Comparison of ENCODE assay signal across 18 cellular contexts in genomic region chr2:218224206-218224605, GRCh38. TPM values are rescaled to one million over a fixed set of nuclear protein-coding genes. Genes with fewer than 3 reads are reported as not detected.
DNase-seq lines count a peak whose midpoint lies in the region; ATAC-seq and TF ChIP-seq lines count a peak whose summit lies in the region.
"Had no signal": no experiment of that assay in that cellular context is flagged by ENCODE, and none has a peak within 500 bp of the region (broad histone marks: within the 10 kb centered on the region; RNA-seq: fewer than 3 reads in every experiment).

No MANE protein-coding gene starts in this region.

- in situ Hi-C loops in gastrocnemius medialis (cut with MboI; ENCODE audit: low sequenced_read_pairs in 4 of 4), result no loop called here

- H3K4me1 ChIP-seq in gastrocnemius medialis (peaks cover 63 to 70% of the 10 kb centered on the region in 2 donors), stomach (peaks cover 48 to 98% (median 78%) of the 10 kb centered on the region in 4 donors)

- no peak for DNase-seq in activated CD8-positive, alpha-beta memory T cell treated with anti-CD3 and anti-CD28 coated beads, Interleukin-2, amount 10 ng/mL, durations not matched to agents 7 days and 5 days
- DNase-seq in activated CD8-positive, alpha-beta memory T cell treated with anti-CD3 and anti-CD28 coated beads, Interleukin-2, amount 50 U/mL, for 48 hours, result no peak
- DNase-seq in T-helper 17 cell, result no peak
- DNase-seq in effector memory CD8-positive, alpha-beta T cell, result no peak
- no peak for DNase-seq in gastrocnemius medialis
- no peak for DNase-seq in cortex of kidney (lab: John Stamatoyannopoulos, UW)
- no peak for DNase-seq in nucleus accumbens (lab: John Stamatoyannopoulos, UW)
- no peak for DNase-seq in stomach
- DNase-seq: ACHN; activated CD4-positive, alpha-beta T cell treated with anti-CD3 and anti-CD28 coated beads for 1 hour; esophagus squamous epithelium; H7; NCI-H2081; SK-N-SH had no signal

- TF ChIP-seq CTCF in gastrocnemius medialis (IDR thresholded peaks at IDR 0.05 in 4 of 5, conservative IDR thresholded peaks at IDR 0.05 in 1 of 5) (no peak), stomach (IDR thresholded peaks at IDR 0.05) (no peak)

- H3K36me3 ChIP-seq in gastrocnemius medialis (peaks cover 0 to 32% of the 10 kb centered on the region in 2 donors), stomach (peaks cover 21 to 62% (median 55%) of the 10 kb centered on the region in 4 donors)

- no peaks in the 10 kb centered on the region for H3K27me3 Mint-ChIP-seq in activated CD8-positive, alpha-beta memory T cell treated with anti-CD3 and anti-CD28 coated beads, Interleukin-2, amount 10 ng/mL, durations not matched to agents 7 days and 5 days
- no peaks in the 10 kb centered on the region for H3K27me3 Mint-ChIP-seq in T-helper 17 cell
- no peaks in the 10 kb centered on the region for H3K27me3 Mint-ChIP-seq in effector memory CD8-positive, alpha-beta T cell
- H3K27me3 Mint-ChIP-seq: type B pancreatic cell had no signal

- no peaks in the 10 kb centered on the region for H3K27me3 ChIP-seq in gastrocnemius medialis
- H3K27me3 ChIP-seq in stomach, result no peaks in the 10 kb centered on the region
- H3K27me3 ChIP-seq: esophagus squamous epithelium had no signal

- CTCF ChIA-PET in activated CD8-positive, alpha-beta memory T cell treated with anti-CD3 and anti-CD28 coated beads, Interleukin-2, amount 10 ng/mL, durations not matched to agents 7 days and 5 days (lab: Charles Lee), result no interaction called here

- H3K36me3 Mint-ChIP-seq in activated CD8-positive, alpha-beta memory T cell treated with anti-CD3 and anti-CD28 coated beads, Interleukin-2, amount 10 ng/mL, durations not matched to agents 7 days and 5 days, result peaks cover 89% of the 10 kb centered on the region
- H3K36me3 Mint-ChIP-seq in T-helper 17 cell (ENCODE audit: low read depth), result peaks cover 7% of the 10 kb centered on the region
- H3K36me3 Mint-ChIP-seq in effector memory CD8-positive, alpha-beta T cell (ENCODE audit: insufficient read depth), result peaks cover 85% of the 10 kb centered on the region

- TF ChIP-seq POLR2A in gastrocnemius medialis (IDR thresholded peaks at IDR 0.05) (no peak), stomach (IDR thresholded peaks at IDR 0.05) (no peak)

- intact Hi-C loops in gastrocnemius medialis (cut with DNase I; ENCODE audit: low total_unique reads), result no loop called here
- intact Hi-C loops in stomach (cut with DNase I; ENCODE audit: low total_unique reads), result no loop called here

- no peak for ATAC-seq in activated CD8-positive, alpha-beta memory T cell treated with anti-CD3 and anti-CD28 coated beads, Interleukin-2, amount 10 ng/mL, durations not matched to agents 7 days and 5 days
- ATAC-seq in T-helper 17 cell (no peak), gastrocnemius medialis (no peak)
- ATAC-seq in effector memory CD8-positive, alpha-beta T cell (replicated peaks), result no peak

- H3K4me1 Mint-ChIP-seq in activated CD8-positive, alpha-beta memory T cell treated with anti-CD3 and anti-CD28 coated beads, Interleukin-2, amount 10 ng/mL, durations not matched to agents 7 days and 5 days, result peaks cover 84% of the 10 kb centered on the region
- H3K4me1 Mint-ChIP-seq in T-helper 17 cell, result peaks cover 63% of the 10 kb centered on the region
- H3K4me1 Mint-ChIP-seq in effector memory CD8-positive, alpha-beta T cell (ENCODE audit: low read depth in 2 of 2), result peaks cover 74 to 92% of the 10 kb centered on the region in 2 donors

- H3K27ac ChIP-seq in gastrocnemius medialis (peak overlapping the region; percentile 21 to 99 (median 96)), stomach (peak overlapping the region in 1 of 5 donors; percentile 17)
- H3K27ac ChIP-seq: parathyroid adenoma had no signal

- H3K9me3 ChIP-seq in T-helper 17 cell (ENCODE audit: control insufficient read depth, low read length, poor library complexity, severe bottlenecking), result no peaks in the 10 kb centered on the region
- H3K9me3 ChIP-seq in gastrocnemius medialis, result no peaks in the 10 kb centered on the region
- H3K9me3 ChIP-seq in stomach, result no peaks in the 10 kb centered on the region
- H3K9me3 ChIP-seq: esophagus squamous epithelium, SK-N-SH had no signal

- no peak for TF ChIP-seq EP300 in stomach (IDR thresholded peaks at IDR 0.05)

- no peaks in the 10 kb centered on the region for H3K9me3 Mint-ChIP-seq in activated CD8-positive, alpha-beta memory T cell treated with anti-CD3 and anti-CD28 coated beads, Interleukin-2, amount 10 ng/mL, durations not matched to agents 7 days and 5 days (ENCODE audit: low read depth)
- no peaks in the 10 kb centered on the region for H3K9me3 Mint-ChIP-seq in effector memory CD8-positive, alpha-beta T cell
- H3K9me3 Mint-ChIP-seq: type B pancreatic cell had no signal

- no peak overlapping the region for H3K4me3 ChIP-seq in gastrocnemius medialis
- H3K4me3 ChIP-seq in stomach, result no peak overlapping the region
- H3K4me3 ChIP-seq: esophagus squamous epithelium had no signal

- 29 to 66% (median 53%) methylated on average over 1 of the region's 1 CpG for WGBS in stomach, 5 donors

- peak overlapping the region; percentile 61 for H3K27ac Mint-ChIP-seq in activated CD8-positive, alpha-beta memory T cell treated with anti-CD3 and anti-CD28 coated beads, Interleukin-2, amount 10 ng/mL, durations not matched to agents 7 days and 5 days
- peak overlapping the region; percentile 98 for H3K27ac Mint-ChIP-seq in T-helper 17 cell
- H3K27ac Mint-ChIP-seq in effector memory CD8-positive, alpha-beta T cell, result peak overlapping the region; percentile 30 to 99

- H3K4me3 Mint-ChIP-seq in activated CD8-positive, alpha-beta memory T cell treated with anti-CD3 and anti-CD28 coated beads, Interleukin-2, amount 10 ng/mL, durations not matched to agents 7 days and 5 days, result peak overlapping the region; percentile 87
- H3K4me3 Mint-ChIP-seq in T-helper 17 cell, result peak overlapping the region; percentile 78
- H3K4me3 Mint-ChIP-seq in effector memory CD8-positive, alpha-beta T cell, result peak overlapping the region; percentile 88 to 93
- H3K4me3 Mint-ChIP-seq: type B pancreatic cell had no signal

RNA-seq across cellular contexts. Expression of gene ARPC2, which starts 7.2 kb away (rescaled TPM):
- 100 to 1,000 TPM; 742 to 839 TPM for total RNA-seq in activated CD8-positive, alpha-beta memory T cell treated with anti-CD3 and anti-CD28 coated beads, Interleukin-2, amount 10 ng/mL, durations not matched to agents 7 days and 5 days
- total RNA-seq in T-helper 17 cell (100 to 1,000 TPM; 424 to 467 TPM), gastrocnemius medialis (100 to 1,000 TPM; 181 to 231 (median 193) TPM), stomach (100 to 1,000 TPM in 4 of 5 donors, 10 to 100 TPM in 1; 92.1 to 456 (median 234) TPM)
- polyA plus RNA-seq in stomach, result 100 to 1,000 TPM; 188 to 384 (median 278) TPM

RNA-seq across cellular contexts. Expression of gene GPBAR1, which starts 36.6 kb away (rescaled TPM):
- under 1 TPM; 0.73 to 0.82 TPM for total RNA-seq in activated CD8-positive, alpha-beta memory T cell treated with anti-CD3 and anti-CD28 coated beads, Interleukin-2, amount 10 ng/mL, durations not matched to agents 7 days and 5 days
- total RNA-seq in T-helper 17 cell, result 1 to 10 TPM; 1.5 to 2.7 TPM
- under 1 TPM in 1 of 4 donors, not detected in 3; 0.93 TPM for total RNA-seq in gastrocnemius medialis
- 1 to 10 TPM in 3 of 5 donors, under 1 TPM in 2; 0.45 to 4.8 (median 1.1) TPM for total RNA-seq in stomach
- polyA plus RNA-seq in stomach, result 1 to 10 TPM; 1.8 to 2.7 (median 2.6) TPM
- total RNA-seq: H7 had no signal

RNA-seq across cellular contexts. Expression of gene AAMP, which starts 45.7 kb away (rescaled TPM):
- total RNA-seq in activated CD8-positive, alpha-beta memory T cell treated with anti-CD3 and anti-CD28 coated beads, Interleukin-2, amount 10 ng/mL, durations not matched to agents 7 days and 5 days, result 10 to 100 TPM; 49.5 to 61.4 TPM
- total RNA-seq in T-helper 17 cell (10 to 100 TPM; 46.8 to 47.0 TPM), gastrocnemius medialis (100 to 1,000 TPM in 1 of 4 donors, 10 to 100 TPM in 3; 87.1 to 134 (median 96.0) TPM), stomach (100 to 1,000 TPM in 4 of 5 donors, 10 to 100 TPM in 1; 82.6 to 218 (median 173) TPM)
- polyA plus RNA-seq in stomach, result 100 to 1,000 TPM in 1 of 3 donors, 10 to 100 TPM in 2; 85.9 to 183 (median 88.9) TPM

RNA-seq across cellular contexts. Expression of gene PNKD, which starts 46.1 kb away (rescaled TPM):
- total RNA-seq in activated CD8-positive, alpha-beta memory T cell treated with anti-CD3 and anti-CD28 coated beads, Interleukin-2, amount 10 ng/mL, durations not matched to agents 7 days and 5 days, result 10 to 100 TPM; 37.6 to 40.7 TPM
- total RNA-seq in T-helper 17 cell, result 10 to 100 TPM; 21.1 to 31.2 TPM
- total RNA-seq in gastrocnemius medialis, result 10 to 100 TPM; 20.1 to 35.8 (median 31.9) TPM
- 100 to 1,000 TPM in 2 of 5 donors, 10 to 100 TPM in 3; 35.1 to 121 (median 76.9) TPM for total RNA-seq in stomach
- polyA plus RNA-seq in stomach, result 100 to 1,000 TPM; 114 to 116 (median 114) TPM

RNA-seq across cellular contexts. Expression of gene CXCR1, which starts 57.4 kb away (rescaled TPM):
- total RNA-seq in activated CD8-positive, alpha-beta memory T cell treated with anti-CD3 and anti-CD28 coated beads, Interleukin-2, amount 10 ng/mL, durations not matched to agents 7 days and 5 days, result 1 to 10 TPM in 1 of 2 experiments, under 1 TPM in 1; 0.54 to 1.4 TPM
- total RNA-seq in T-helper 17 cell (not detected), gastrocnemius medialis (under 1 TPM in 3 of 4 donors, not detected in 1; 0.41 to 0.55 (median 0.53) TPM), stomach (under 1 TPM in 3 of 5 donors, not detected in 2; 0.37 to 0.87 (median 0.45) TPM)
- polyA plus RNA-seq in stomach, result under 1 TPM; 0.03 to 0.62 (median 0.61) TPM
- total RNA-seq: cerebellum, H7, lung microvascular endothelial cell had no signal
- polyA plus RNA-seq: SK-N-SH had no signal
